ENCODE assay signal across 9 cellular contexts in the genomic region with DNA sequence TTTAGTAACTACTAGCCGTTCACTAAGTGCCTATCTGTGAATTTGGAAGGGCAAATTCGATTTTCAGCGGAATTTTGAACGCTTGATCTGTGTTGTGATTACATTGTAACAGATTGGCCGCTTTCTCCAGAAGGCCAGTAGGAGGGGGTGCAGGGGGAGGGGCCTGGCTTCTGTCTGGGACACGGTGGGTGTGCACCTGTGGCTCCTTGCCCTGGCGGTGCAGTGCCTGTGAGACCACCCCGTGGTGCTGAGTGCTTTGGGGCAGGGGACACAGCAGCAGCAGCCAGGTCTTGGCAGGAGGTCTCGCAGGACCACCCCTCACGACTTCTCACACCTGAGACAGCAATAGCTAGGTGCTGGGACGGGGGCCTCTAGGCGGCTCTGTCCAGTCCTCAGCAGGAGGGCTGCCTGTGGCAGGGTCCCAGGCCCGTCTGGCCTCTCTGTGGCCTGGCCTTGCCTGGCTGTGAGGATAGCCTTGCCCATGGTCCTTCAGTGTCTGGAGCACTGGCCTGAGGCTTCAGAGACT. TPM values are rescaled to one million over a fixed set of nuclear protein-coding genes. Genes with fewer than 3 reads are reported as not detected.
DNase-seq lines count a peak whose midpoint lies in the region; ATAC-seq, FAIRE-seq and TF ChIP-seq lines count a peak whose summit lies in the region.
"Had no signal": no experiment of that assay in that cellular context is flagged by ENCODE, and none has a peak within 500 bp of the region (broad histone marks: within the 10 kb centered on the region; RNA-seq: fewer than 3 reads in every experiment).

No MANE protein-coding gene starts in this region.

- H3K4ac ChIP-seq in IMR-90 (ENCODE audit: low read depth, low read length): no peak overlapping the region

- H3K4me2 ChIP-seq in A549 (peak overlapping the region; percentile 100), IMR-90 (ENCODE audit: low read depth, low read length) (peak overlapping the region; percentile 97)

- POLR2A ChIA-PET in A549 (lab: Yijun Ruan, JAX): no interaction called here
- POLR2A ChIA-PET in IMR-90 (lab: Charles Lee; ENCODE audit: unreplicated experiment): no interaction called here

- H2BK5ac ChIP-seq in IMR-90 (ENCODE audit: low read depth, low read length, poor library complexity, severe bottlenecking): no peak overlapping the region

- no peak for TF ChIP-seq CTCF in A549 (IDR thresholded peaks at IDR 0.05)
- no peak for TF ChIP-seq CTCF in IMR-90 (conservative IDR thresholded peaks at IDR 0.05; ENCODE audit: low read depth, low read length)

- intact Hi-C loops in IMR-90 (cut with micrococcal nuclease): no loop called here

- H3K27ac ChIP-seq in A549 (peak overlapping the region; percentile 97 to 98; a peak in 3 of 6 replicates), IMR-90 (ENCODE audit: insufficient read depth, low read length) (peak overlapping the region; percentile 14; the same call in 1 of the 2 replicates)

- in situ Hi-C loops in IMR-90 (cut with MboI; ENCODE audit: low sequenced_read_pairs): no loop called here

- H2BK20ac ChIP-seq in IMR-90 (ENCODE audit: low read depth, low read length): no peak overlapping the region

- FAIRE-seq in A549 (lab: Jason Lieb, UNC): no peak

- no peak overlapping the region for H4K5ac ChIP-seq in IMR-90 (ENCODE audit: low read depth, low read length)

- ATAC-seq in A549: no peak
- ATAC-seq in IMR-90 (ENCODE audit: low read depth): no peak
- ATAC-seq in central memory CD8-positive, alpha-beta T cell (replicated peaks; ENCODE audit: extremely low read depth, poor library complexity, severe bottlenecking): no peak
- ATAC-seq in HG02610 (IDR thresholded peaks at IDR 0.05; ENCODE audit: unreplicated experiment): no peak

- peaks cover 19% of the 10 kb centered on the region for H3K4me1 ChIP-seq in A549
- H3K4me1 ChIP-seq in IMR-90 (ENCODE audit: control insufficient read depth, insufficient read depth, low read length): peaks cover 15% of the 10 kb centered on the region
- peaks cover 21% of the 10 kb centered on the region for H3K4me1 ChIP-seq in mucosa of stomach (ENCODE audit: control insufficient read depth, insufficient read depth, low read length)

- peaks cover 48% of the 10 kb centered on the region for H3K36me3 Mint-ChIP-seq in central memory CD8-positive, alpha-beta T cell (ENCODE audit: insufficient read depth)

- TF ChIP-seq RAD21 in A549 (conservative IDR thresholded peaks at IDR 0.05 in 1 of 2, IDR thresholded peaks at IDR 0.05 in 1 of 2): no peak
- no peak for TF ChIP-seq RAD21 in IMR-90 (IDR thresholded peaks at IDR 0.05; ENCODE audit: low read length)

- peak overlapping the region; percentile 96 for H3K27ac Mint-ChIP-seq in central memory CD8-positive, alpha-beta T cell (ENCODE audit: low read depth)

- CTCF ChIA-PET in A549 (lab: Yijun Ruan, JAX) (interaction anchor here (1.0 to 4.8 kb wide), 6 partner anchors 10 to 52 kb away, joined by 3 to 22 read pairs (median 6); no protein-coding TSS in a partner anchor), IMR-90 (lab: Yijun Ruan, JAX) (no interaction called here)

- H3K9me1 ChIP-seq in IMR-90 (ENCODE audit: insufficient read depth, low read length): peaks cover 7% of the 10 kb centered on the region

- H2BK120ac ChIP-seq in IMR-90 (ENCODE audit: low read depth, low read length): no peak overlapping the region

- H4K8ac ChIP-seq in IMR-90 (ENCODE audit: low read depth in 2 of 2, low read length in 2 of 2): no peak overlapping the region

- H3K4me3 ChIP-seq in A549 (peak overlapping the region; percentile 80), IMR-90 (ENCODE audit: insufficient read depth, low read depth, low read length) (peak overlapping the region; percentile 90), mucosa of stomach (ENCODE audit: low read length) (peak overlapping the region; percentile 44)

- WGBS in A549 (ENCODE audit: missing lambda C conversion rate): 43% methylated on average over 10 of the region's 13 CpGs
- WGBS in IMR-90 (ENCODE audit: extremely low coverage in 2 of 2, insufficient read length in 1 of 2), 2 experiments: 7% methylated on average over 4 of the region's 13 CpGs; no CpG with 5 or more reads in 1 of the 2 experiments

- H3K4me1 Mint-ChIP-seq in central memory CD8-positive, alpha-beta T cell: peaks cover 18% of the 10 kb centered on the region

- H3K36me3 ChIP-seq in IMR-90 (ENCODE audit: control insufficient read depth, insufficient read depth, low read length) (peaks cover 35% of the 10 kb centered on the region), mucosa of stomach (ENCODE audit: control insufficient read depth, insufficient read depth, low read length) (no peaks in the 10 kb centered on the region)

- H3K9ac ChIP-seq in IMR-90 (ENCODE audit: low read depth, low read length) (peak overlapping the region; percentile 90), mucosa of stomach (ENCODE audit: low read length) (peak overlapping the region; percentile 82)

- H3K14ac ChIP-seq in IMR-90 (replicated peaks; ENCODE audit: low read depth, low read length): no peak overlapping the region

- no peak for TF ChIP-seq POLR2A in A549 (IDR thresholded peaks at IDR 0.05; ENCODE audit: low read length)
- no peak for TF ChIP-seq POLR2A in IMR-90 (IDR thresholded peaks at IDR 0.05; ENCODE audit: low read depth, low read length)

- H3K18ac ChIP-seq in IMR-90 (ENCODE audit: low read depth, low read length): no peak overlapping the region

- H3K9me3 ChIP-seq in A549 (no peaks in the 10 kb centered on the region), IMR-90 (ENCODE audit: control insufficient read depth, insufficient read depth, low read length) (no peaks in the 10 kb centered on the region), mucosa of stomach (ENCODE audit: control insufficient read depth, low read length) (no peaks in the 10 kb centered on the region)

- H2AFZ ChIP-seq in IMR-90 (replicated peaks; ENCODE audit: low read length, poor library complexity): peak overlapping the region; percentile 10

- no peaks in the 10 kb centered on the region for H3K27me3 Mint-ChIP-seq in central memory CD8-positive, alpha-beta T cell

- no peak overlapping the region for H2BK15ac ChIP-seq in IMR-90 (ENCODE audit: low read depth, low read length)

- peak overlapping the region; percentile 97 for H3K4me3 Mint-ChIP-seq in central memory CD8-positive, alpha-beta T cell

- H3K23ac ChIP-seq in IMR-90 (ENCODE audit: low read depth, low read length): peak overlapping the region; percentile 55

- H3K56ac ChIP-seq in IMR-90 (ENCODE audit: extremely low read depth, insufficient read depth, low read length): no peak overlapping the region

- H3K27me3 ChIP-seq in IMR-90 (ENCODE audit: control insufficient read depth, insufficient read depth, low read length) (no peaks in the 10 kb centered on the region), mucosa of stomach (ENCODE audit: control insufficient read depth, insufficient read depth, low read length) (no peaks in the 10 kb centered on the region)

- H3K9me3 Mint-ChIP-seq in central memory CD8-positive, alpha-beta T cell: no peaks in the 10 kb centered on the region

- peaks cover 64% of the 10 kb centered on the region for H4K20me1 ChIP-seq in IMR-90 (ENCODE audit: insufficient read depth, low read length)

- DNase-seq in A549 (ENCODE audit: low read depth in 1 of 2, low spot score in 1 of 2) (no peak), IMR-90 (no peak), SW480 (ENCODE audit: low spot score) (no peak), globus pallidus (ENCODE audit: low spot score) (no peak), NCI-H82 treated with DMSO at 0.1 percent for 48 hours (lab: John Stamatoyannopoulos, UW; ENCODE audit: unreplicated experiment) (no peak)
- DNase-seq in central memory CD8-positive, alpha-beta T cell (ENCODE audit: low spot score in 2 of 2): no peak

- dilution Hi-C loops in IMR-90 (cut with HindIII; ENCODE audit: low sequenced_read_pairs, unreplicated experiment): no loop called here

- peaks cover 3 to 26% of the 10 kb centered on the region in 2 experiments for H3K79me1 ChIP-seq in IMR-90 (ENCODE audit: low read depth in 1 of 2, low read length in 2 of 2)

- no TSS peak for BruUV-seq in IMR-90 (replicated peaks; lab: Mats Ljungman, UMichigan)

- TF ChIP-seq EP300 in A549 (IDR thresholded peaks at IDR 0.05): no peak

- peak overlapping the region; percentile 58 for H2AK9ac ChIP-seq in IMR-90 (replicated peaks; ENCODE audit: low read depth, low read length, poor library complexity)

- no peak overlapping the region for H4K91ac ChIP-seq in IMR-90 (ENCODE audit: insufficient read depth, low read depth, low read length)

- no peak overlapping the region for H2AK5ac ChIP-seq in IMR-90 (ENCODE audit: low read depth, low read length)

RNA-seq across cellular contexts. Expression of gene UBE2I, which starts 1.8 kb away (rescaled TPM):
- 131 and 170 TPM in 2 replicates for polyA plus RNA-seq in A549 (2011; rRNA removed)
- 90.3 and 102 TPM in 2 replicates for polyA plus RNA-seq in A549 (2012; cell fraction: cytosol; rRNA removed)
- polyA plus RNA-seq in A549 (2012; cell fraction: nucleus; rRNA removed): 160 and 187 TPM in 2 replicates
- polyA plus RNA-seq in A549 (2017; fragmentation: RNase III; extraction: RNeasy Plus Mini Kit Qiagen cat#74134 plus additional on column Dnase treatment): 207 to 210 TPM (median 208 TPM) in 3 replicates
- polyA minus RNA-seq in A549 (2011; rRNA and poly(A)+ RNA removed): 71.2 and 83.1 TPM in 2 replicates
- total RNA-seq in IMR-90 (2012; rRNA removed): 30.8 and 45.0 TPM in 2 replicates
- polyA plus RNA-seq in IMR-90 (2012; rRNA removed): 113 and 140 TPM in 2 replicates
- 47.2 and 66.3 TPM in 2 replicates for polyA plus RNA-seq in IMR-90 (2012; cell fraction: cytosol; rRNA removed)
- 119 and 179 TPM in 2 replicates for polyA plus RNA-seq in IMR-90 (2012; cell fraction: nucleus; rRNA removed; ENCODE audit: low replicate concordance)

RNA-seq across cellular contexts. Expression of gene BAIAP3, which starts 22.2 kb away (rescaled TPM):
- polyA plus RNA-seq in A549 (2011; rRNA removed): 0.31 and 0.42 TPM in 2 replicates
- 0.32 and 0.52 TPM in 2 replicates for polyA plus RNA-seq in A549 (2012; cell fraction: cytosol; rRNA removed)
- polyA plus RNA-seq in A549 (2012; cell fraction: nucleus; rRNA removed): 4.1 and 5.1 TPM in 2 replicates
- 0.26 to 0.51 TPM (median 0.32 TPM) in 3 replicates for polyA plus RNA-seq in A549 (2017; fragmentation: RNase III; extraction: RNeasy Plus Mini Kit Qiagen cat#74134 plus additional on column Dnase treatment)
- 0.66 and 1.4 TPM in 2 replicates for polyA minus RNA-seq in A549 (2011; rRNA and poly(A)+ RNA removed)
- total RNA-seq in IMR-90 (2012; rRNA removed): 0.36 and 0.56 TPM in 2 replicates
- polyA plus RNA-seq in IMR-90 (2012; rRNA removed): 0.65 and 0.77 TPM in 2 replicates
- 0.40 and 0.73 TPM in 2 replicates for polyA plus RNA-seq in IMR-90 (2012; cell fraction: cytosol; rRNA removed)
- 4.2 and 8.4 TPM in 2 replicates for polyA plus RNA-seq in IMR-90 (2012; cell fraction: nucleus; rRNA removed; ENCODE audit: low replicate concordance)

RNA-seq across cellular contexts. Expression of gene TSR3, which starts 40.4 kb away (rescaled TPM):
- polyA plus RNA-seq in A549 (2011; rRNA removed): 27.2 and 32.6 TPM in 2 replicates
- polyA plus RNA-seq in A549 (2012; cell fraction: cytosol; rRNA removed): 83.2 and 96.4 TPM in 2 replicates
- polyA plus RNA-seq in A549 (2012; cell fraction: nucleus; rRNA removed): 54.3 and 67.4 TPM in 2 replicates
- 50.9 to 52.3 TPM (median 51.7 TPM) in 3 replicates for polyA plus RNA-seq in A549 (2017; fragmentation: RNase III; extraction: RNeasy Plus Mini Kit Qiagen cat#74134 plus additional on column Dnase treatment)
- 18.3 and 18.5 TPM in 2 replicates for polyA minus RNA-seq in A549 (2011; rRNA and poly(A)+ RNA removed)
- total RNA-seq in IMR-90 (2012; rRNA removed): 38.0 and 46.4 TPM in 2 replicates
- 52.9 and 77.8 TPM in 2 replicates for polyA plus RNA-seq in IMR-90 (2012; rRNA removed)
- 87.2 and 116 TPM in 2 replicates for polyA plus RNA-seq in IMR-90 (2012; cell fraction: cytosol; rRNA removed)
- polyA plus RNA-seq in IMR-90 (2012; cell fraction: nucleus; rRNA removed; ENCODE audit: low replicate concordance): 39.9 and 72.5 TPM in 2 replicates

RNA-seq across cellular contexts. Expression of gene GNPTG, which starts 40.5 kb away (rescaled TPM):
- polyA plus RNA-seq in A549 (2011; rRNA removed) (24.2 and 25.3 TPM in 2 replicates), A549 (2017; fragmentation: RNase III; extraction: RNeasy Plus Mini Kit Qiagen cat#74134 plus additional on column Dnase treatment) (21.9 to 24.2 TPM (median 23.4 TPM) in 3 replicates), IMR-90 (2012; rRNA removed) (70.8 and 85.2 TPM in 2 replicates)
- polyA plus RNA-seq in A549 (2012; cell fraction: cytosol; rRNA removed): 54.1 and 57.2 TPM in 2 replicates
- 124 and 128 TPM in 2 replicates for polyA plus RNA-seq in A549 (2012; cell fraction: nucleus; rRNA removed)
- 10.2 and 13.5 TPM in 2 replicates for polyA minus RNA-seq in A549 (2011; rRNA and poly(A)+ RNA removed)
- total RNA-seq in IMR-90 (2012; rRNA removed): 14.7 and 14.9 TPM in 2 replicates
- 103 and 128 TPM in 2 replicates for polyA plus RNA-seq in IMR-90 (2012; cell fraction: cytosol; rRNA removed)
- 113 and 180 TPM in 2 replicates for polyA plus RNA-seq in IMR-90 (2012; cell fraction: nucleus; rRNA removed; ENCODE audit: low replicate concordance)

RNA-seq across cellular contexts. Expression of gene TPSD1, which starts 55.4 kb away (rescaled TPM):
- polyA plus RNA-seq in A549 (2011; rRNA removed) (not detected in 2 replicates), A549 (2017; fragmentation: RNase III; extraction: RNeasy Plus Mini Kit Qiagen cat#74134 plus additional on column Dnase treatment) (not detected in 3 replicates), IMR-90 (2012; rRNA removed) (not detected in 2 replicates)
- not detected in 2 replicates for polyA plus RNA-seq in A549 (2012; cell fraction: cytosol; rRNA removed)
- polyA plus RNA-seq in A549 (2012; cell fraction: nucleus; rRNA removed): not detected in 2 replicates
- polyA minus RNA-seq in A549 (2011; rRNA and poly(A)+ RNA removed): not detected in 2 replicates
- not detected in 2 replicates for total RNA-seq in IMR-90 (2012; rRNA removed)
- not detected in 2 replicates for polyA plus RNA-seq in IMR-90 (2012; cell fraction: cytosol; rRNA removed)
- not detected in 2 replicates for polyA plus RNA-seq in IMR-90 (2012; cell fraction: nucleus; rRNA removed; ENCODE audit: low replicate concordance)
- total RNA-seq: LHCN-M2 had no signal
